8 cellular contexts compared by ENCODE assay signal in the genomic region with DNA sequence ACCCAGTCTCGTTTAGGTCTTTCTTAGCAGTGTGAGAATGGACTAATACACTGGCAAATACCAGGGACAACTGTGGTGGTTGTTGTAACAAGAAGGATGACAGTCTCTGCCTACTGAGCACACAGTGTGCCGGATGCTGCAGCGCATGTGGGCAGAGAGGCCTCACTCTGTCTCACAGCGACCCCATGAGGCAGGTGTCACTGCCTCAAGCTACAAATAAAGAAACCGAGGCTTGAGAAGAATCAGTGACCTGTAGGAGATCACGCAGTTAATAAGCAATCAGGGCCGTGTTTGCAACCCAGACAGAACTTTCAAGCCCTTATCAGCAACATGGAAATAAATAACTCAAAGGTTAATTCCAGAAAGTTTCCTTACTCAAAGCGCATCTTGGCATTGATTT. TPM values are rescaled to one million over a fixed set of nuclear protein-coding genes. Genes with fewer than 3 reads are reported as not detected.
DNase-seq lines count a peak whose midpoint lies in the region; ATAC-seq, FAIRE-seq and TF ChIP-seq lines count a peak whose summit lies in the region.

No MANE protein-coding gene starts in this region.

- TF ChIP-seq POLR2A in GM12892 (IDR thresholded peaks at IDR 0.05; ENCODE audit: low read depth, low read length): no peak

- peak; percentile 31 for DNase-seq in activated naive CD4-positive, alpha-beta T cell treated with Interleukin-2 at 50 U/mL for 16 hours
- DNase-seq in activated naive CD4-positive, alpha-beta T cell treated with anti-CD3 and anti-CD28 coated beads, Interleukin-2, amount 50 U/mL, for 16 hours: no peak
- DNase-seq in T-cell: peak in 15 of 34 experiments; percentile 6 to 28 (median 14)
- DNase-seq in fibroblast of the aortic adventitia (ENCODE audit: low read depth): peak; percentile 37
- no peak for DNase-seq in progenitor cell of endocrine pancreas (ENCODE audit: low spot score, unreplicated experiment)
- DNase-seq in GM12892 (ENCODE audit: insufficient read length): no peak
- DNase-seq in effector memory CD4-positive, alpha-beta T cell: no peak
- no peak for DNase-seq in NCI-H128 (lab: John Stamatoyannopoulos, UW; ENCODE audit: unreplicated experiment)

- peaks cover 13 to 19% (median 16%) of the 10 kb centered on the region in 3 donors for H3K4me1 Mint-ChIP-seq in T-cell
- H3K4me1 Mint-ChIP-seq in progenitor cell of endocrine pancreas (ENCODE audit: low read depth): peaks cover 10% of the 10 kb centered on the region

- H3K9me3 ChIP-seq in effector memory CD4-positive, alpha-beta T cell (ENCODE audit: control insufficient read depth, low read length): no peaks in the 10 kb centered on the region

- H3K9me3 Mint-ChIP-seq in T-cell (no peaks in the 10 kb centered on the region), progenitor cell of endocrine pancreas (ENCODE audit: low read depth) (no peaks in the 10 kb centered on the region)

- H3K27me3 ChIP-seq in effector memory CD4-positive, alpha-beta T cell (replicated peaks; ENCODE audit: control insufficient read depth, insufficient read depth, low read length, poor library complexity, severe bottlenecking): no peaks in the 10 kb centered on the region

- no peak for FAIRE-seq in GM12892 (lab: Jason Lieb, UNC)

- TF ChIP-seq CTCF in fibroblast of the aortic adventitia (IDR thresholded peaks at IDR 0.05; ENCODE audit: insufficient read depth, low read length): peak; percentile 54
- TF ChIP-seq CTCF in progenitor cell of endocrine pancreas (IDR thresholded peaks at IDR 0.05; ENCODE audit: unreplicated experiment): peak; percentile 50

- H3K4me1 ChIP-seq in effector memory CD4-positive, alpha-beta T cell (ENCODE audit: control insufficient read depth, insufficient read depth, low read length, poor library complexity, severe bottlenecking): peaks cover 4% of the 10 kb centered on the region

- H3K4me3 ChIP-seq in fibroblast of the aortic adventitia (ENCODE audit: low read depth, low read length): no peak overlapping the region
- no peak overlapping the region for H3K4me3 ChIP-seq in effector memory CD4-positive, alpha-beta T cell (ENCODE audit: insufficient read depth, low read depth, low read length, poor library complexity, severe bottlenecking)

- H3K36me3 Mint-ChIP-seq in T-cell (no peaks in the 10 kb centered on the region), progenitor cell of endocrine pancreas (ENCODE audit: insufficient read depth) (no peaks in the 10 kb centered on the region)

- H3K27ac ChIP-seq in effector memory CD4-positive, alpha-beta T cell (ENCODE audit: insufficient read depth, low read length, poor library complexity, severe bottlenecking): no peak overlapping the region

- CTCF ChIA-PET in T-cell (lab: Charles Lee): interaction anchor here in 1 of 2 donors (0.6 kb wide), 1 partner anchor 19 kb away, joined by 5 read pairs; no protein-coding TSS in a partner anchor

- H3K27me3 Mint-ChIP-seq in T-cell (peaks cover 17 to 25% of the 10 kb centered on the region in 2 donors), progenitor cell of endocrine pancreas (no peaks in the 10 kb centered on the region)

- H3K27ac Mint-ChIP-seq in T-cell: no peak overlapping the region
- H3K27ac Mint-ChIP-seq in progenitor cell of endocrine pancreas: no peak overlapping the region

- no peaks in the 10 kb centered on the region for H3K36me3 ChIP-seq in effector memory CD4-positive, alpha-beta T cell (ENCODE audit: control insufficient read depth, insufficient read depth, low read length)

- H3K4me3 Mint-ChIP-seq in T-cell (no peak overlapping the region), progenitor cell of endocrine pancreas (ENCODE audit: low read depth) (no peak overlapping the region)

- POLR2A ChIA-PET in T-cell (lab: Charles Lee): no interaction called here

- peak in 3 of 4 experiments; percentile 55 to 61 (median 57) for ATAC-seq in T-cell (replicated peaks in 1 of 4)

RNA-seq across cellular contexts. Expression of gene GAS6, which starts 40.5 kb away (rescaled TPM):
- 10 to 100 TPM in 1 of 5 donors, 1 to 10 TPM in 4; 1.1 to 10.2 (median 4.7) TPM for total RNA-seq in T-cell
- 33.3 and 45.1 TPM in 2 replicates for total RNA-seq in fibroblast of the aortic adventitia (ENCODE audit: low replicate concordance)
- total RNA-seq in progenitor cell of endocrine pancreas: 11.5 and 13.8 TPM in 2 replicates
- polyA plus RNA-seq in GM12892 (2012; ENCODE audit: missing spikeins): 0.51 TPM

Comparison
In these comparisons a context has a peak if more than half of its experiments do, and no peak if none do; other contexts are left out.
1. DNase-seq: peak in activated naive CD4-positive, alpha-beta T cell treated with Interleukin-2 at 50 U/mL for 16 hours (single experiment) and fibroblast of the aortic adventitia (single experiment); none in activated naive CD4-positive, alpha-beta T cell treated with anti-CD3 and anti-CD28 coated beads, Interleukin-2, amount 50 U/mL, for 16 hours (single experiment), progenitor cell of endocrine pancreas (single experiment), GM12892 (single experiment), effector memory CD4-positive, alpha-beta T cell (0 of 3) and NCI-H128 (single experiment).